ENCODE assay signal across 8 cellular contexts in genomic region chr4:55397024-55397520, GRCh38. TPM values are rescaled to one million over a fixed set of nuclear protein-coding genes. Genes with fewer than 3 reads are reported as not detected.
DNase-seq lines count a peak whose midpoint lies in the region; ATAC-seq, FAIRE-seq and TF ChIP-seq lines count a peak whose summit lies in the region.

No MANE protein-coding gene starts in this region.

- H3K9me3 Mint-ChIP-seq in activated naive CD4-positive, alpha-beta T cell treated with anti-CD3 and anti-CD28 coated beads, Interleukin-2, amount 50 U/mL, for 72 hours: no peaks in the 10 kb centered on the region
- H3K9me3 Mint-ChIP-seq in stimulated activated effector memory CD8-positive, alpha-beta T cell treated with anti-CD3 and anti-CD28 coated beads, Interleukin-12 subunit alpha, Interleukin-12 subunit beta, amount 100 ng/mL, for 72 hours: no peaks in the 10 kb centered on the region

- ATAC-seq in A549 (no peak), GM21526 (IDR thresholded peaks at IDR 0.05; ENCODE audit: low FRiP score, unreplicated experiment) (no peak)
- ATAC-seq in activated naive CD4-positive, alpha-beta T cell treated with anti-CD3 and anti-CD28 coated beads, Interleukin-2, amount 50 U/mL, for 72 hours: no peak
- ATAC-seq in stimulated activated effector memory CD8-positive, alpha-beta T cell treated with anti-CD3 and anti-CD28 coated beads, Interleukin-12 subunit alpha, Interleukin-12 subunit beta, amount 100 ng/mL, for 72 hours: no peak

- peaks cover 20% of the 10 kb centered on the region; the same call in 2 of the 3 replicates for H3K4me1 ChIP-seq in A549
- no peaks in the 10 kb centered on the region for H3K4me1 ChIP-seq in HEK293 (ENCODE audit: control insufficient read depth, insufficient read depth, low read length)
- no peaks in the 10 kb centered on the region; the same call in 1 of the 2 replicates for H3K4me1 ChIP-seq in iPS DF 6.9 (ENCODE audit: control insufficient read depth, insufficient read depth, low read length)

- H3K9me3 ChIP-seq in A549: no peaks in the 10 kb centered on the region
- H3K9me3 ChIP-seq in HEK293 (ENCODE audit: control insufficient read depth, insufficient read depth, low read depth, low read length): no peaks in the 10 kb centered on the region
- H3K9me3 ChIP-seq in iPS DF 6.9 (ENCODE audit: control insufficient read depth, insufficient read depth, low read length): no peaks in the 10 kb centered on the region

- no peak for TF ChIP-seq POLR2A in A549 (IDR thresholded peaks at IDR 0.05; ENCODE audit: low read length)

- H3K4me3 ChIP-seq in A549 (peak overlapping the region; percentile 99), HEK293 (ENCODE audit: low read depth, low read length) (peak overlapping the region; percentile 89), iPS DF 6.9 (ENCODE audit: low read length) (peak overlapping the region; percentile 89; the same call in 1 of the 2 replicates)

- H3K27me3 ChIP-seq in iPS DF 6.9 (ENCODE audit: control insufficient read depth, insufficient read depth, low read length): no peaks in the 10 kb centered on the region

- H3K27ac ChIP-seq in A549 (peak overlapping the region; percentile 98 to 99), HEK293 (ENCODE audit: extremely low read depth, low read depth, low read length) (peak overlapping the region; percentile 35; the same call in 1 of the 2 replicates), iPS DF 6.9 (ENCODE audit: low read length) (no peak overlapping the region)

- peaks cover 26 to 27% of the 10 kb centered on the region in 2 donors for H3K36me3 Mint-ChIP-seq in activated naive CD4-positive, alpha-beta T cell treated with anti-CD3 and anti-CD28 coated beads, Interleukin-2, amount 50 U/mL, for 72 hours
- peaks cover 57% of the 10 kb centered on the region for H3K36me3 Mint-ChIP-seq in stimulated activated effector memory CD8-positive, alpha-beta T cell treated with anti-CD3 and anti-CD28 coated beads, Interleukin-12 subunit alpha, Interleukin-12 subunit beta, amount 100 ng/mL, for 72 hours

- TF ChIP-seq CTCF in A549 (IDR thresholded peaks at IDR 0.05) (no peak), HEK293 (tag by site-specific recombination; IDR thresholded peaks at IDR 0.05) (no peak)

- FAIRE-seq in A549 (lab: Jason Lieb, UNC): no peak

- POLR2A ChIA-PET in A549 (lab: Yijun Ruan, JAX): interaction anchor here (2.6 kb wide), 1 partner anchor 10 kb away, joined by 11 read pairs; no protein-coding TSS in a partner anchor
- POLR2A ChIA-PET in HEK293 (lab: Yijun Ruan, JAX): interaction anchor here (0.7 kb wide), 1 partner anchor 511 kb away, joined by 3 read pairs; no protein-coding TSS in a partner anchor

- no peak for TF ChIP-seq RAD21 in A549 (conservative IDR thresholded peaks at IDR 0.05 in 1 of 2, IDR thresholded peaks at IDR 0.05 in 1 of 2)

- WGBS in A549 (ENCODE audit: missing lambda C conversion rate): 6% methylated on average over 9 of the region's 9 CpGs
- no CpG with 5 or more reads among the region's 9 CpGs for WGBS in iPS DF 6.9 (ENCODE audit: insufficient coverage, insufficient read length)

- H3K27ac Mint-ChIP-seq in activated naive CD4-positive, alpha-beta T cell treated with anti-CD3 and anti-CD28 coated beads, Interleukin-2, amount 50 U/mL, for 72 hours: peak overlapping the region; percentile 80 to 98
- peak overlapping the region; percentile 84 for H3K27ac Mint-ChIP-seq in stimulated activated effector memory CD8-positive, alpha-beta T cell treated with anti-CD3 and anti-CD28 coated beads, Interleukin-12 subunit alpha, Interleukin-12 subunit beta, amount 100 ng/mL, for 72 hours

- TF ChIP-seq EP300 in A549 (IDR thresholded peaks at IDR 0.05): no peak

- H3K4me1 Mint-ChIP-seq in stimulated activated effector memory CD8-positive, alpha-beta T cell treated with anti-CD3 and anti-CD28 coated beads, Interleukin-12 subunit alpha, Interleukin-12 subunit beta, amount 100 ng/mL, for 72 hours: peaks cover 39% of the 10 kb centered on the region

- H3K4me2 ChIP-seq in A549: peak overlapping the region; percentile 91

- peak overlapping the region; percentile 89 for H3K4me3 Mint-ChIP-seq in stimulated activated effector memory CD8-positive, alpha-beta T cell treated with anti-CD3 and anti-CD28 coated beads, Interleukin-12 subunit alpha, Interleukin-12 subunit beta, amount 100 ng/mL, for 72 hours

- DNase-seq in A549 (ENCODE audit: low read depth in 1 of 2, low spot score in 1 of 2) (no peak), iPS DF 6.9 (ENCODE audit: low read depth, low spot score) (no peak), posterior cingulate gyrus (no peak), HK-2 (ENCODE audit: unreplicated experiment) (no peak)
- no peak for DNase-seq in activated naive CD4-positive, alpha-beta T cell treated with anti-CD3 and anti-CD28 coated beads, Interleukin-2, amount 50 U/mL, for 72 hours (ENCODE audit: low spot score in 2 of 2)
- no peak for DNase-seq in stimulated activated effector memory CD8-positive, alpha-beta T cell treated with anti-CD3 and anti-CD28 coated beads, Interleukin-12 subunit alpha, Interleukin-12 subunit beta, amount 100 ng/mL, for 72 hours (ENCODE audit: low spot score in 2 of 2)

- peaks cover 0 to 23% of the 10 kb centered on the region in 2 experiments; a peak in 1 of 3 replicates for H3K36me3 ChIP-seq in HEK293 (ENCODE audit: control insufficient read depth in 2 of 2, insufficient read depth in 1 of 2, low read length in 2 of 2)
- H3K36me3 ChIP-seq in iPS DF 6.9 (ENCODE audit: control insufficient read depth, insufficient read depth, low read length): no peaks in the 10 kb centered on the region; the same call in 1 of the 2 replicates

- CTCF ChIA-PET in A549 (lab: Yijun Ruan, JAX) (interaction anchor here (1.4 kb wide), 1 partner anchor 469 kb away, joined by 3 read pairs; no protein-coding TSS in a partner anchor), HEK293 (lab: Yijun Ruan, JAX) (no interaction called here)

- intact Hi-C loops in posterior cingulate gyrus (cut with DNase I): loop anchor here (5.0 to 10.0 kb wide), 3 partner anchors 35 to 458 kb away; partner anchors contain the start of genes CLOCK and EXOC1

TF ChIP-seq in A549, 52 proteins besides CTCF, POLR2A, EP300 and RAD21 (continues in another document):
- TF ChIP-seq TP53 (CRISPR knock-in tag; IDR thresholded peaks at IDR 0.05) (no peak), CHD2 (IDR thresholded peaks at IDR 0.05; ENCODE audit: low read length, partially characterized antibody) (no peak), ATOH8 (CRISPR knock-in tag; IDR thresholded peaks at IDR 0.05; ENCODE audit: low read depth) (no peak), ELK1 (IDR thresholded peaks at IDR 0.05; ENCODE audit: low read depth, low read length) (no peak)

TF ChIP-seq in HEK293, 187 proteins besides CTCF, POLR2A, EP300 and RAD21:
- TF ChIP-seq SP7 (tag by site-specific recombination; IDR thresholded peaks at IDR 0.05) (no peak), ZNF600 (tag by site-specific recombination; IDR thresholded peaks at IDR 0.05) (peak; percentile 24; the same call in 1 of the 2 replicates), ZNF426 (tag by site-specific recombination; IDR thresholded peaks at IDR 0.05) (no peak), GLIS1 (tag by site-specific recombination; IDR thresholded peaks at IDR 0.05) (no peak)
TF ChIP-seq in HEK293: peak in this region for 1.

RNA-seq across cellular contexts. Expression of gene TMEM165, which starts 1.3 kb away (rescaled TPM):
- polyA plus RNA-seq in A549 (2011; rRNA removed) (83.5 and 87.4 TPM in 2 replicates), A549 (2017; fragmentation: RNase III; extraction: RNeasy Plus Mini Kit Qiagen cat#74134 plus additional on column Dnase treatment) (43.6 to 54.4 TPM (median 52.6 TPM) in 3 replicates)
- 29.9 and 39.7 TPM in 2 replicates for polyA plus RNA-seq in A549 (2012; cell fraction: cytosol; rRNA removed)
- 54.1 and 72.1 TPM in 2 replicates for polyA plus RNA-seq in A549 (2012; cell fraction: nucleus; rRNA removed)
- polyA minus RNA-seq in A549 (2011; rRNA and poly(A)+ RNA removed): 84.9 and 89.9 TPM in 2 replicates
- 10 to 100 TPM; 64.5 to 71.3 TPM for total RNA-seq in activated naive CD4-positive, alpha-beta T cell treated with anti-CD3 and anti-CD28 coated beads, Interleukin-2, amount 50 U/mL, for 72 hours

RNA-seq across cellular contexts. Expression of gene SRD5A3, which starts 51.0 kb away (rescaled TPM):
- 11.1 and 14.1 TPM in 2 replicates for polyA plus RNA-seq in A549 (2011; rRNA removed)
- 2.8 and 4.1 TPM in 2 replicates for polyA plus RNA-seq in A549 (2012; cell fraction: cytosol; rRNA removed)
- 1.0 and 1.5 TPM in 2 replicates for polyA plus RNA-seq in A549 (2012; cell fraction: nucleus; rRNA removed)
- polyA plus RNA-seq in A549 (2017; fragmentation: RNase III; extraction: RNeasy Plus Mini Kit Qiagen cat#74134 plus additional on column Dnase treatment): 5.7 to 6.2 TPM (median 5.9 TPM) in 3 replicates
- polyA minus RNA-seq in A549 (2011; rRNA and poly(A)+ RNA removed): 7.2 and 7.6 TPM in 2 replicates
- total RNA-seq in activated naive CD4-positive, alpha-beta T cell treated with anti-CD3 and anti-CD28 coated beads, Interleukin-2, amount 50 U/mL, for 72 hours: 10 to 100 TPM in 1 of 2 donors, under 1 TPM in 1; 0.77 to 20.4 TPM
